ENCODE assay signal across 9 cellular contexts in genomic region chr20:48828734-48829460, GRCh38. TPM values are rescaled to one million over a fixed set of nuclear protein-coding genes. Genes with fewer than 3 reads are reported as not detected.
DNase-seq lines count a peak whose midpoint lies in the region; ATAC-seq and TF ChIP-seq lines count a peak whose summit lies in the region.
"Had no signal": no experiment of that assay in that cellular context is flagged by ENCODE, and none has a peak within 500 bp of the region (broad histone marks: within the 10 kb centered on the region; RNA-seq: fewer than 3 reads in every experiment).

No MANE protein-coding gene starts in this region.

- peak overlapping the region; percentile 49 for H3K4me3 ChIP-seq in CD8-positive, alpha-beta T cell (ENCODE audit: low read depth, low read length)
- peak overlapping the region; percentile 54 for H3K4me3 ChIP-seq in MG63
- peak overlapping the region; percentile 58 for H3K4me3 ChIP-seq in neuron (ENCODE audit: low read length)

- peaks cover 26% of the 10 kb centered on the region for H3K4me1 ChIP-seq in CD8-positive, alpha-beta T cell (ENCODE audit: insufficient read depth, low read length)
- H3K4me1 ChIP-seq in neuron (ENCODE audit: insufficient read depth, low read length), result peaks cover 37% of the 10 kb centered on the region
- H3K4me1 ChIP-seq in foreskin keratinocyte, result peaks cover 9% of the 10 kb centered on the region

- no peaks in the 10 kb centered on the region for H3K9me3 ChIP-seq in CD8-positive, alpha-beta T cell (ENCODE audit: low read length)
- H3K9me3 ChIP-seq in MG63 (peaks cover 2% of the 10 kb centered on the region; the same call in 1 of the 2 replicates), neuron (ENCODE audit: low read length) (no peaks in the 10 kb centered on the region)

- H3K36me3 ChIP-seq in CD8-positive, alpha-beta T cell (ENCODE audit: insufficient read depth, low read length), result no peaks in the 10 kb centered on the region
- H3K36me3 ChIP-seq in MG63 (no peaks in the 10 kb centered on the region; the same call in 1 of the 2 replicates), neuron (ENCODE audit: insufficient read depth, low read length) (no peaks in the 10 kb centered on the region)

- peaks cover 28% of the 10 kb centered on the region for H3K4me1 Mint-ChIP-seq in CD8-positive, alpha-beta T cell (ENCODE audit: low read depth)
- H3K4me1 Mint-ChIP-seq in effector memory CD8-positive, alpha-beta T cell (ENCODE audit: low read depth in 2 of 2), result peaks cover 27 to 29% of the 10 kb centered on the region in 2 donors

- DNase-seq in CD8-positive, alpha-beta T cell, result no peak
- DNase-seq in MG63, result no peak
- no peak for DNase-seq in effector memory CD8-positive, alpha-beta T cell
- DNase-seq in activated gamma-delta T cell treated with Interleukin-2 at 50 U/mL for 16 hours, result no peak
- no peak for DNase-seq in foreskin keratinocyte
- DNase-seq in AG08395 (ENCODE audit: low spot score), result no peak
- no peak for DNase-seq in NCI-H1417 treated with DMSO at 0.1 percent for 48 hours (lab: John Stamatoyannopoulos, UW)
- DNase-seq: activated CD4-positive, alpha-beta T cell treated with anti-CD3 and anti-CD28 coated beads, Interleukin-2, amount 50 U/mL, for 4 hours had no signal

- peak overlapping the region; percentile 39 for H3K27ac ChIP-seq in CD8-positive, alpha-beta T cell (ENCODE audit: low read depth, low read length)
- no peak overlapping the region for H3K27ac ChIP-seq in foreskin keratinocyte

- TF ChIP-seq CTCF in CD8-positive, alpha-beta T cell (IDR thresholded peaks at IDR 0.05), result no peak
- no peak for TF ChIP-seq CTCF in foreskin keratinocyte (conservative IDR thresholded peaks at IDR 0.05)

- peak overlapping the region; percentile 76 for H2AFZ ChIP-seq in neuron (ENCODE audit: low read depth, low read length)

- peak overlapping the region; percentile 86 for H3K4me3 Mint-ChIP-seq in CD8-positive, alpha-beta T cell
- peak overlapping the region; percentile 89 to 90 for H3K4me3 Mint-ChIP-seq in effector memory CD8-positive, alpha-beta T cell

- no peaks in the 10 kb centered on the region for H3K27me3 Mint-ChIP-seq in CD8-positive, alpha-beta T cell (ENCODE audit: low read depth)
- H3K27me3 Mint-ChIP-seq in effector memory CD8-positive, alpha-beta T cell, result no peaks in the 10 kb centered on the region

- CTCF ChIA-PET in CD8-positive, alpha-beta T cell (lab: Charles Lee), result interaction anchor here (1.2 to 5.4 kb wide), 3 partner anchors 111 to 171 kb away, joined by 4 to 19 read pairs (median 6); no protein-coding TSS in a partner anchor

- H3K36me3 Mint-ChIP-seq in CD8-positive, alpha-beta T cell, result peaks cover 4% of the 10 kb centered on the region
- H3K36me3 Mint-ChIP-seq in effector memory CD8-positive, alpha-beta T cell (ENCODE audit: insufficient read depth), result peaks cover 36% of the 10 kb centered on the region

- H3K27me3 ChIP-seq in CD8-positive, alpha-beta T cell (ENCODE audit: insufficient read depth, low read length), result no peaks in the 10 kb centered on the region
- H3K27me3 ChIP-seq in MG63 (no peaks in the 10 kb centered on the region), neuron (ENCODE audit: insufficient read depth, low read length) (no peaks in the 10 kb centered on the region), foreskin keratinocyte (peaks cover 50% of the 10 kb centered on the region)

- ATAC-seq in CD8-positive, alpha-beta T cell, result no peak
- no peak for ATAC-seq in effector memory CD8-positive, alpha-beta T cell (replicated peaks)
- no peak for ATAC-seq in foreskin keratinocyte

- POLR2A ChIA-PET in CD8-positive, alpha-beta T cell (lab: Charles Lee), result interaction anchor here (0.7 to 4.0 kb wide), 8 partner anchors 11 to 117 kb away, joined by 3 to 18 read pairs (median 8); no protein-coding TSS in a partner anchor

- intact Hi-C loops in CD8-positive, alpha-beta T cell (cut with DNase I, micrococcal nuclease), result loop anchor here (1.0 to 10.0 kb wide), 8 partner anchors 60 to 1324 kb away; partner anchors contain the start of genes ARFGEF2 (in 2 of the 2), B4GALT5 (in 2 of the 2), NCOA3 (in 1 of the 2) and UBE2V1 (in 1 of the 2)

- no peaks in the 10 kb centered on the region for H3K9me3 Mint-ChIP-seq in CD8-positive, alpha-beta T cell
- H3K9me3 Mint-ChIP-seq in effector memory CD8-positive, alpha-beta T cell, result no peaks in the 10 kb centered on the region

- H3K27ac Mint-ChIP-seq in CD8-positive, alpha-beta T cell, result peak overlapping the region; percentile 90
- H3K27ac Mint-ChIP-seq in effector memory CD8-positive, alpha-beta T cell, result peak overlapping the region; percentile 89 to 98

RNA-seq across cellular contexts. Expression of gene PREX1, which starts 1.1 kb away (rescaled TPM):
- 100 to 1,000 TPM; 111 to 117 TPM for total RNA-seq in CD8-positive, alpha-beta T cell
- total RNA-seq in MG63 (2014; rRNA removed; shearing (Covaris generic); ENCODE audit: low replicate concordance), result 5.2 and 5.8 TPM in 2 replicates
- total RNA-seq in foreskin keratinocyte, result 0.49 and 1.3 TPM in 2 replicates
- 0.31 and 0.62 TPM in 2 replicates for polyA plus RNA-seq in foreskin keratinocyte

Comparison
In these comparisons a context has a peak if more than half of its experiments do, and no peak if none do; other contexts are left out.
1. RNA of gene PREX1, which starts 1.1 kb away (total RNA-seq): 111 to 117 TPM in CD8-positive, alpha-beta T cell; 5.2 to 5.8 TPM in MG63 and 0.49 to 1.3 TPM in foreskin keratinocyte; every median in the first group is over 10 times any median in the second.
2. Peak in every context shown above with its lines, with median percentiles within 50 percentile points of each other: H3K4me3 ChIP-seq.